In genomic region chr7:133853706-133854276, GRCh38 we compare ENCODE assay signal across 7 cellular contexts.
DNase-seq lines count a peak whose midpoint lies in the region; ATAC-seq lines count a peak whose summit lies in the region.

No MANE protein-coding gene starts in this region.

- no peak overlapping the region for H3K4me3 ChIP-seq in Jurkat, Clone E6-1 (ENCODE audit: low read length)

- peak; percentile 80 for ATAC-seq in GM19467 (IDR thresholded peaks at IDR 0.05; ENCODE audit: unreplicated experiment)

- DNase-seq in Daoy (ENCODE audit: low read depth) (peak; percentile 92), RPMI8226 (peak; percentile 89), epidermal melanocyte (ENCODE audit: insufficient read length, low spot score) (peak; percentile 27), pons (ENCODE audit: low spot score) (peak; percentile 9)
- DNase-seq in Jurkat, Clone E6-1 (ENCODE audit: low read depth, low spot score), result peak; percentile 85
- DNase-seq in stimulated activated CD4-positive, alpha-beta T cell treated with anti-CD3 and anti-CD28 coated beads, Interleukin-2, amount 100 ng/mL, for 48 hours, result no peak

Comparison
In these comparisons a context has a peak if more than half of its experiments do, and no peak if none do; other contexts are left out.
1. DNase-seq: peak in Daoy (single experiment), Jurkat, Clone E6-1 (single experiment), RPMI8226 (single experiment), epidermal melanocyte (single experiment) and pons (single experiment); none in stimulated activated CD4-positive, alpha-beta T cell treated with anti-CD3 and anti-CD28 coated beads, Interleukin-2, amount 100 ng/mL, for 48 hours (0 of 2).